Comparison of ENCODE assay signal across 8 cellular contexts in the genomic region with DNA sequence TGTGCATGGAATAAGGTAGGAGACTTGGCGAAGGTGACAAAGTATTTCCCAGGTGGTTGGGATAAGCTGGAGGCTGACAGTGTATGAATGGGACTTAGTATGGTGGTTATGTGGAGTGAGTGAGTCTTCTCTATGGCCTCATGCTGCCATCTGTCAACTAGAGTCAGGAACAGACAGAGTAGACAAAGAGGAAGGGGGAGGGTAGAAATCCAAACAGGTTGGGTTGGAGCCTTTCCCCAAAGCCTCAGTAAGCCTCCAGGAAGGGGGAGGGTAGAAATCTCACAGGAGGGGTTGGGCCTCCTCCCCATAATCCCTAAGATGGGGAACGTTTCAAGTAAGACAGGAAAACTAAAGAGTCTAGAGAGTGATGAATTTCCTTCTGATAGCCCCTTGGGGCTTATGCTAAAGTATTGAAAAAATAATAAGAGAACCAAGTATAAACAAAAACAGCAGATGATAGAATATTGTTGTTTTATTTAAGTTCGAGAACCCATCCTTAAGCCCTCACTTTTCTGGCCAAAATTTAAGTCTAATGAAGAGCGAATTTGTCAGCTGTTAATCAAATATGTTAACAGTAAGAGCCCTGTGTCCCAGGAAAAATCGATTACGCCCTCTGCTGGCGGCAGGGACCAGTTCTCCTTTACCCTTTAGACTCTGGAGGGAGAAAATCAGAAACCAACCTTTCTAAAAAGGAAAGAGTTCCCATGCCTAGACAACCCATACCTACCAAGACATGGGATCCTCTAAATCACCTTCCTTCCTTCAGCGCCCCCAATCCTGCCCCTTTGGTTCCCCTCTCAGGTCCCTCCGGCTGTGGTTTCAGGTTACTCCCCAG. TPM values are rescaled to one million over a fixed set of nuclear protein-coding genes. Genes with fewer than 3 reads are reported as not detected.
DNase-seq lines count a peak whose midpoint lies in the region; ATAC-seq and TF ChIP-seq lines count a peak whose summit lies in the region.

No MANE protein-coding gene starts in this region.

- peak; percentile 30 for ATAC-seq in GM21576 (IDR thresholded peaks at IDR 0.05; ENCODE audit: unreplicated experiment)
- ATAC-seq in Right ventricle myocardium superior (ENCODE audit: poor library complexity) = peak; percentile 93
- peak; percentile 80 for ATAC-seq in upper lobe of right lung

- H3K36me3 ChIP-seq in KMS-11 (ENCODE audit: insufficient read depth) (no peaks in the 10 kb centered on the region), upper lobe of right lung (no peaks in the 10 kb centered on the region)

- H3K4me2 ChIP-seq in KMS-11 = peak overlapping the region; percentile 24; the same call in 1 of the 2 replicates

- intact Hi-C loops in Right ventricle myocardium superior (cut with DNase I) = loop anchor here (10.0 kb wide), 2 partner anchors 58 to 112 kb away; no protein-coding TSS in a partner anchor
- intact Hi-C loops in posterior cingulate gyrus (cut with DNase I) = loop anchor here (5.0 kb wide), 1 partner anchor 45 kb away; no protein-coding TSS in a partner anchor
- intact Hi-C loops in upper lobe of right lung (cut with DNase I) = no loop called here

- H3K4me3 Mint-ChIP-seq in activated naive CD4-positive, alpha-beta T cell treated with anti-CD3 and anti-CD28 coated beads, Interleukin-2, amount 50 U/mL, for 24 hours = no peak overlapping the region

- H3K27ac Mint-ChIP-seq in activated naive CD4-positive, alpha-beta T cell treated with anti-CD3 and anti-CD28 coated beads, Interleukin-2, amount 50 U/mL, for 24 hours = peak overlapping the region; percentile 30

- H3K27me3 Mint-ChIP-seq in activated naive CD4-positive, alpha-beta T cell treated with anti-CD3 and anti-CD28 coated beads, Interleukin-2, amount 50 U/mL, for 24 hours = peaks cover 5% of the 10 kb centered on the region

- no peaks in the 10 kb centered on the region for H3K36me3 Mint-ChIP-seq in activated naive CD4-positive, alpha-beta T cell treated with anti-CD3 and anti-CD28 coated beads, Interleukin-2, amount 50 U/mL, for 24 hours

- H3K4me1 ChIP-seq in KMS-11 (ENCODE audit: low read depth, poor library complexity, severe bottlenecking) (peaks cover 14% of the 10 kb centered on the region), upper lobe of right lung (no peaks in the 10 kb centered on the region)

- no peaks in the 10 kb centered on the region for H4K20me1 ChIP-seq in KMS-11 (ENCODE audit: insufficient read depth)

- in situ Hi-C loops in SK-MEL-5 (cut with HindIII; ENCODE audit: low pct_unique_long_range_greater_than_20kb, low sequenced_read_pairs) = no loop called here

- no peaks in the 10 kb centered on the region for H3K79me2 ChIP-seq in KMS-11 (ENCODE audit: insufficient read depth, low read depth)

- no peaks in the 10 kb centered on the region for H3K4me1 Mint-ChIP-seq in activated naive CD4-positive, alpha-beta T cell treated with anti-CD3 and anti-CD28 coated beads, Interleukin-2, amount 50 U/mL, for 24 hours

- H3K9me3 ChIP-seq in upper lobe of right lung = no peaks in the 10 kb centered on the region

- no peaks in the 10 kb centered on the region for H3K9me3 Mint-ChIP-seq in activated naive CD4-positive, alpha-beta T cell treated with anti-CD3 and anti-CD28 coated beads, Interleukin-2, amount 50 U/mL, for 24 hours

- no peak overlapping the region for H3K4me3 ChIP-seq in KMS-11 (IDR thresholded peaks at IDR 0.05; ENCODE audit: insufficient read depth, low read depth, low read length)
- H3K4me3 ChIP-seq in upper lobe of right lung = peak overlapping the region; percentile 39

- TF ChIP-seq CTCF in KMS-11 (conservative IDR thresholded peaks at IDR 0.05; ENCODE audit: low read depth, low read length) (peak; percentile 98), upper lobe of right lung (IDR thresholded peaks at IDR 0.05) (peak; percentile 87)

- no peak overlapping the region for H3K9ac ChIP-seq in KMS-11

- H3K27ac ChIP-seq in KMS-11 (no peak overlapping the region), upper lobe of right lung (no peak overlapping the region)

- H3K27me3 ChIP-seq in KMS-11 (ENCODE audit: insufficient read depth, low read depth) (no peaks in the 10 kb centered on the region), upper lobe of right lung (peaks cover 8% of the 10 kb centered on the region)

- DNase-seq in DMS153 (lab: John Stamatoyannopoulos, UW) (peak; percentile 74), SK-MEL-5 (ENCODE audit: low read depth, low spot score) (peak; percentile 86), Right ventricle myocardium superior (peak; percentile 76), posterior cingulate gyrus (peak; percentile 28 to 92 (median 75)), upper lobe of right lung (peak; percentile 80)

- H2AFZ ChIP-seq in KMS-11 (ENCODE audit: low read depth) = peak overlapping the region; percentile 21; the same call in 1 of the 2 replicates

RNA-seq across cellular contexts. Expression of a gene that starts 1.8 kb away (rescaled TPM):
- total RNA-seq in SK-MEL-5 (2014; rRNA removed; shearing (Covaris generic)) = 0.08 TPM in 1 of 2 replicates, not detected in the other
- not detected in 2 replicates for polyA plus RNA-seq in SK-MEL-5 (2015; cell fraction: cytosol; rRNA removed)
- not detected in 2 replicates for polyA plus RNA-seq in SK-MEL-5 (2015; cell fraction: nucleus; rRNA removed)
- not detected for total RNA-seq in Right ventricle myocardium superior
- total RNA-seq in upper lobe of right lung = not detected

RNA-seq across cellular contexts. Expression of a gene that starts 19.8 kb away (rescaled TPM):
- total RNA-seq in SK-MEL-5 (2014; rRNA removed; shearing (Covaris generic)) = 0.26 TPM in 1 of 2 replicates, not detected in the other
- 0.81 TPM in 1 of 2 replicates, not detected in the other for polyA plus RNA-seq in SK-MEL-5 (2015; cell fraction: cytosol; rRNA removed)
- polyA plus RNA-seq in SK-MEL-5 (2015; cell fraction: nucleus; rRNA removed) = not detected in 2 replicates
- total RNA-seq in Right ventricle myocardium superior = 0.40 TPM
- total RNA-seq in upper lobe of right lung = not detected

Comparison
In these comparisons a context has a peak if more than half of its experiments do, and no peak if none do; other contexts are left out.
1. ATAC-seq: peak in every context shown above with its lines; median percentile 93 in Right ventricle myocardium superior; 80 in upper lobe of right lung; 30 in GM21576.